1 cellular context compared by ENCODE assay signal in the genomic region with DNA sequence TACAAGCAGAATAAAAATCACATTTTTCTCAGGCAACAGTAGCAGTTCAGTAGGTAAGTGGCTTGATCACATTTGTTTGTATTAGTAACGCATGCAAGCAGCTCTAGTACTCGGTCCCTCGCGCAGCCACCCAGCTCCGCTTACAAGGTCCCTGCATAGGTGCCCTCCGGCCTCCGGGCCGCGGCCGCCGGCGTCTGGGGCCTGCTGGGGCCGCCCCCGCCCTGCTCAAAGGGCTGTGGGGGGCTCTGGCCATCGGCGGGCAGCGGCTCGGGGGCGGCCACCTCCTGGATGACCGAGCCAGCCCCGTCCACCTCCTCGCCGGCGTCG.
TF ChIP-seq lines count a peak whose summit lies in the region.

No MANE protein-coding gene starts in this region.

TF ChIP-seq in HepG2, 621 proteins besides CTCF, POLR2A, EP300 and RAD21:
- TF ChIP-seq ESRRA (CRISPR knock-in tag; IDR thresholded peaks at IDR 0.05; ENCODE audit: low read depth) (no peak), HNRNPK (IDR thresholded peaks at IDR 0.05; ENCODE audit: low read depth, low read length, poor library complexity, severe bottlenecking) (peak; percentile 10)
